Comparison of ENCODE assay signal across 18 cellular contexts in the genomic region with DNA sequence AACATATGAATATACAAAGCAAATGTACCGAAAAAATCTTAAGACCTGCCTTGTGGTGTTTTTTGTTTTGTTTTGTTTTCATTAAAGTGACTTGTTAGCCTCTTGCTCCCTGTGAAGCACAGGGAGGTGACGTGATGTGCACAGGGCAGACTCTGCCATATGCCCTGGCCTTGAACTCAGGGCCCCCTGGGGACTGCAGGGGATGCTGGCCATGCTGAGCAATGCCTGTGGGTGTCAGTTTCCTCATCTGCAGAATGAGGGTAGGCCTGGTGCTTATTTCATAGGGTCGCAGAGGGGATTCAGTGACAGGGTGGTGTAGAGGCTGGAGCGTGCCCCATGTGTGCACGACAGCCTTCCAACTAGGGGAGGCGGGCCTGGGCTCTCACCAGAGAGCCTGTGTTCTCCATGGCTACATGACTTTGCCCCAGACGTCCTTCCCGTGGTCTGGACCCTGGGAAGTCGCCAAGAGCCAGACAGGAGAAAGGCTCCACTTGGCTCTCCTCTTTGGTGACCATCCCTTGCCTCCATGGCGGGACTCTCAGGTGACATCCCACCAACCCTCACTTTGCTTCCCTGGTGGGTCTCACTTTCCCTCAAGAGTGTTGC. TPM values are rescaled to one million over a fixed set of nuclear protein-coding genes. Genes with fewer than 3 reads are reported as not detected.
DNase-seq lines count a peak whose midpoint lies in the region; ATAC-seq, FAIRE-seq and TF ChIP-seq lines count a peak whose summit lies in the region.
"Had no signal": no experiment of that assay in that cellular context is flagged by ENCODE, and none has a peak within 500 bp of the region (broad histone marks: within the 10 kb centered on the region; RNA-seq: fewer than 3 reads in every experiment).

No MANE protein-coding gene starts in this region.

- H3K27me3 ChIP-seq in GM23248 (replicated peaks; ENCODE audit: insufficient read depth) (no peaks in the 10 kb centered on the region), RWPE2 (ENCODE audit: insufficient read depth, poor library complexity, severe bottlenecking) (no peaks in the 10 kb centered on the region), HepG2 (ENCODE audit: control insufficient read depth in 1 of 2, insufficient read depth in 2 of 2, low read length in 2 of 2) (no peaks in the 10 kb centered on the region)

- H3K9me2 ChIP-seq in GM23248 (ENCODE audit: insufficient read depth): no peaks in the 10 kb centered on the region

- peak overlapping the region; percentile 16 for H3K27ac Mint-ChIP-seq in type B pancreatic cell
- no peak overlapping the region for H3K27ac Mint-ChIP-seq in WTC11
- H3K27ac Mint-ChIP-seq: CD8-positive, alpha-beta memory T cell had no signal

- peaks cover 10% of the 10 kb centered on the region for H3K36me3 Mint-ChIP-seq in type B pancreatic cell
- H3K36me3 Mint-ChIP-seq in WTC11: no peaks in the 10 kb centered on the region
- H3K36me3 Mint-ChIP-seq: CD8-positive, alpha-beta memory T cell had no signal

- POLR2A ChIA-PET in HepG2 (lab: Yijun Ruan, JAX): no interaction called here
- POLR2A ChIA-PET in WTC11 (lab: Charles Lee): no interaction called here

- H2AFZ ChIP-seq in GM23248 (no peak overlapping the region), HepG2 (ENCODE audit: low read length) (no peak overlapping the region)

- CTCF ChIA-PET in HepG2 (lab: Yijun Ruan, JAX; ENCODE audit: low intra/inter-chr PET ratio, low total read pairs) (no interaction called here), WTC11 (lab: Charles Lee) (no interaction called here)

- H3F3A ChIP-seq in GM23248 (ENCODE audit: insufficient read depth): peaks cover 46% of the 10 kb centered on the region

- peaks cover 7% of the 10 kb centered on the region for H3K4me1 Mint-ChIP-seq in type B pancreatic cell (ENCODE audit: unreplicated experiment)
- no peaks in the 10 kb centered on the region for H3K4me1 Mint-ChIP-seq in WTC11
- H3K4me1 Mint-ChIP-seq: CD8-positive, alpha-beta memory T cell had no signal

- no peaks in the 10 kb centered on the region for H3K36me3 ChIP-seq in GM23248 (ENCODE audit: low read depth)
- peaks cover 92% of the 10 kb centered on the region for H3K36me3 ChIP-seq in RWPE2 (ENCODE audit: low read depth)
- no peaks in the 10 kb centered on the region for H3K36me3 ChIP-seq in HepG2 (replicated peaks in 1 of 2; ENCODE audit: control insufficient read depth in 1 of 2, insufficient read depth in 2 of 2, low read length in 2 of 2)

- H3K9me3 ChIP-seq in GM23248 (ENCODE audit: low read depth) (no peaks in the 10 kb centered on the region), RWPE2 (ENCODE audit: severe bottlenecking) (no peaks in the 10 kb centered on the region), HepG2 (ENCODE audit: low read length) (no peaks in the 10 kb centered on the region)

- H3K9ac ChIP-seq in GM23248 (no peak overlapping the region), HepG2 (ENCODE audit: insufficient read depth, low read depth, low read length) (no peak overlapping the region)
- H3K9ac ChIP-seq: KMS-11 had no signal

- no peaks in the 10 kb centered on the region for H3K9me3 Mint-ChIP-seq in type B pancreatic cell
- no peaks in the 10 kb centered on the region for H3K9me3 Mint-ChIP-seq in WTC11

- TF ChIP-seq POLR2A in HepG2 (IDR thresholded peaks at IDR 0.05; ENCODE audit: insufficient read depth in 1 of 2, low read depth in 2 of 2, low read length in 2 of 2): no peak

- in situ Hi-C loops in GM23248 (cut with MboI) (no loop called here), HepG2 (cut with HindIII; ENCODE audit: extremely low pct_ligation_motif_present, low pct_unique_long_range_greater_than_20kb) (no loop called here)

- H3K4me3 Mint-ChIP-seq in type B pancreatic cell (no peak overlapping the region), WTC11 (no peak overlapping the region)
- H3K4me3 Mint-ChIP-seq: CD8-positive, alpha-beta memory T cell had no signal

- TF ChIP-seq EP300 in HepG2 (IDR thresholded peaks at IDR 0.05; ENCODE audit: low read depth in 2 of 2, low read length in 2 of 2) (0 out of 4 replicates have a peak, but pooled peaks of 1 of the 2 experiments have one; percentile 9), HepG2 (CRISPR knock-in tag; IDR thresholded peaks at IDR 0.05; ENCODE audit: borderline replicate concordance) (no peak)

- no peak for TF ChIP-seq CTCF in RWPE2 (IDR thresholded peaks at IDR 0.05; ENCODE audit: poor library complexity, severe bottlenecking)
- no peak for TF ChIP-seq CTCF in HepG2 (CRISPR knock-in tag; IDR thresholded peaks at IDR 0.05)
- TF ChIP-seq CTCF in type B pancreatic cell (conservative IDR thresholded peaks at IDR 0.05): no peak
- TF ChIP-seq CTCF in WTC11 (IDR thresholded peaks at IDR 0.05): no peak

- no peak for FAIRE-seq in HepG2 (lab: Jason Lieb, UNC)
- FAIRE-seq: GM12891, GM18507, H1 had no signal

- no peak for TF ChIP-seq RAD21 in HepG2 (CRISPR knock-in tag; IDR thresholded peaks at IDR 0.05)

- H3K4me2 ChIP-seq in GM23248 (ENCODE audit: unreplicated experiment): no peak overlapping the region
- no peak overlapping the region for H3K4me2 ChIP-seq in HepG2 (ENCODE audit: low read depth, low read length)
- H3K4me2 ChIP-seq: KMS-11 had no signal

- H3K27me3 Mint-ChIP-seq in type B pancreatic cell: no peaks in the 10 kb centered on the region
- no peaks in the 10 kb centered on the region for H3K27me3 Mint-ChIP-seq in WTC11 (ENCODE audit: low read depth)

- intact Hi-C loops in HepG2 (cut with micrococcal nuclease; ENCODE audit: unreplicated experiment): no loop called here

- peak; percentile 11 for ATAC-seq in RWPE2 (ENCODE audit: low read depth)
- peak; percentile 56 for ATAC-seq in HepG2
- no peak for ATAC-seq in WTC11
- no peak for ATAC-seq in GM21737 (IDR thresholded peaks at IDR 0.05; ENCODE audit: unreplicated experiment)

- H4K20me1 ChIP-seq in GM23248 (ENCODE audit: insufficient read depth): no peaks in the 10 kb centered on the region
- H4K20me1 ChIP-seq in HepG2 (ENCODE audit: insufficient read depth, low read length): no peaks in the 10 kb centered on the region

- DNase-seq in GM23248 (no peak), RWPE2 (ENCODE audit: low spot score) (no peak), HepG2 (ENCODE audit: low spot score) (no peak), type B pancreatic cell (ENCODE audit: extremely low spot score, unreplicated experiment) (no peak), WTC11 (ENCODE audit: low spot score) (no peak), putamen (ENCODE audit: low spot score) (no peak)
- DNase-seq: CD8-positive, alpha-beta memory T cell; DMS79 treated with DMSO at 0.1 percent for 48 hours; GDM1; NCI-H1092 treated with DMSO at 0.1 percent for 48 hours; NCI-H446; NCI-H69; OCI-M1 had no signal

- H3K4me1 ChIP-seq in GM23248 (ENCODE audit: insufficient read depth) (peaks cover 53% of the 10 kb centered on the region), RWPE2 (ENCODE audit: insufficient read depth, poor library complexity, severe bottlenecking) (peaks cover 74% of the 10 kb centered on the region), HepG2 (ENCODE audit: insufficient read depth, low read length) (peaks cover 58% of the 10 kb centered on the region)

- WGBS in GM23248 (ENCODE audit: low coverage in 1 of 2, low lambda C conversion rate in 2 of 2, missing lambda C conversion rate in 2 of 2), 2 experiments: 91 to 95% methylated on average over 9 to 10 of the region's 10 CpGs
- WGBS in HepG2 (ENCODE audit: low lambda C conversion rate): 70% methylated on average over 4 of the region's 10 CpGs

- H3K4me3 ChIP-seq in GM23248: no peak overlapping the region
- no peak overlapping the region for H3K4me3 ChIP-seq in RWPE2 (ENCODE audit: severe bottlenecking)
- no peak overlapping the region for H3K4me3 ChIP-seq in HepG2 (replicated peaks in 1 of 3; ENCODE audit: insufficient read depth in 1 of 3, low read depth in 2 of 3, low read length in 3 of 3)

- peak overlapping the region; percentile 72 for H3K27ac ChIP-seq in GM23248
- peak overlapping the region; percentile 96 for H3K27ac ChIP-seq in RWPE2 (ENCODE audit: poor library complexity, severe bottlenecking)
- peak overlapping the region; percentile 5 for H3K27ac ChIP-seq in HepG2 (ENCODE audit: extremely low read length, insufficient read depth, low read length)
- H3K27ac ChIP-seq: KMS-11 had no signal

- H3K79me2 ChIP-seq in GM23248 (ENCODE audit: insufficient read depth) (peaks cover 98% of the 10 kb centered on the region), HepG2 (ENCODE audit: insufficient read depth, low read length) (peaks cover 2% of the 10 kb centered on the region)

- BruUV-seq in HepG2 (replicated peaks; lab: Mats Ljungman, UMichigan): no TSS peak

TF ChIP-seq in WTC11, 78 proteins besides CTCF, POLR2A, EP300 and RAD21 (continues in another document):
- TF ChIP-seq ZNF219 (CRISPR knock-in tag; IDR thresholded peaks at IDR 0.05; ENCODE audit: borderline replicate concordance): no peak

RNA-seq across cellular contexts. Expression of a gene that starts 14.5 kb away (rescaled TPM):
- 53.5 and 55.0 TPM in 2 replicates for total RNA-seq in GM23248 (2014; rRNA removed; shearing (Covaris generic))
- polyA plus RNA-seq in GM23248 (2016; fragmentation: Nextera tagmentation; extraction: Ambion mirVana): 48.7 and 50.9 TPM in 2 replicates
- 7.0 TPM in 2 replicates for total RNA-seq in HepG2 (2016; rRNA removed; fragmentation: Illumina TruSeq; extraction: Trizol)
- 1.3 and 1.9 TPM in 2 replicates for total RNA-seq in HepG2 (2016; cell fraction: cytosol; rRNA removed; fragmentation: Illumina TruSeq; extraction: Trizol; ENCODE audit: low read depth)
- 5.7 and 7.1 TPM in 2 replicates for total RNA-seq in HepG2 (2016; cell fraction: insoluble cytoplasmic fraction; rRNA removed; fragmentation: Illumina TruSeq; extraction: Trizol)
- total RNA-seq in HepG2 (2016; cell fraction: membrane; rRNA removed; fragmentation: Illumina TruSeq; extraction: Trizol): 3.8 and 3.9 TPM in 2 replicates
- total RNA-seq in HepG2 (2016; cell fraction: nucleus; rRNA removed; fragmentation: Illumina TruSeq; extraction: Trizol): 18.3 and 21.6 TPM in 2 replicates
- 7.9 and 10.0 TPM in 2 replicates for polyA plus RNA-seq in HepG2 (2011; rRNA removed)
- 5.7 and 6.5 TPM in 2 replicates for polyA plus RNA-seq in HepG2 (2011; cell fraction: cytosol; rRNA removed)
- polyA plus RNA-seq in HepG2 (2011; cell fraction: nucleus; rRNA removed): 15.6 and 16.1 TPM in 2 replicates
- polyA plus RNA-seq in HepG2 (2012): 12.3 and 19.1 TPM in 2 replicates
- 0.76 and 0.86 TPM in 2 replicates for polyA plus RNA-seq in HepG2 (2016; cell fraction: cytosol; fragmentation: Illumina TruSeq; extraction: Trizol; ENCODE audit: low read depth)
- polyA plus RNA-seq in HepG2 (2016; cell fraction: insoluble cytoplasmic fraction; fragmentation: Illumina TruSeq; extraction: Trizol; ENCODE audit: low read depth): 4.0 and 4.9 TPM in 2 replicates
- polyA plus RNA-seq in HepG2 (2016; cell fraction: membrane; fragmentation: Illumina TruSeq; extraction: Trizol; ENCODE audit: low read depth): 1.4 and 1.9 TPM in 2 replicates
- 17.3 and 18.5 TPM in 2 replicates for polyA plus RNA-seq in HepG2 (2016; cell fraction: nucleus; fragmentation: Illumina TruSeq; extraction: Trizol; ENCODE audit: insufficient read depth, low read depth)
- 21.0 and 51.4 TPM in 2 replicates for polyA minus RNA-seq in HepG2 (2011; rRNA and poly(A)+ RNA removed; ENCODE audit: low replicate concordance)
- polyA minus RNA-seq in HepG2 (2011; cell fraction: cytosol; rRNA and poly(A)+ RNA removed): 9.3 and 14.3 TPM in 2 replicates
- 25.0 and 26.9 TPM in 2 replicates for polyA minus RNA-seq in HepG2 (2011; cell fraction: nucleus; rRNA and poly(A)+ RNA removed)
- 44.6 and 56.5 TPM in 2 replicates for total RNA-seq in type B pancreatic cell (ENCODE audit: low replicate concordance)
- total RNA-seq in WTC11 (2021): 5.9 to 7.6 TPM (median 6.0 TPM) in 3 replicates
- total RNA-seq: CD8-positive, alpha-beta memory T cell had no signal
- polyA plus RNA-seq: CD8-positive, alpha-beta memory T cell had no signal

Comparison
In these comparisons a context has a peak if more than half of its experiments do, and no peak if none do; other contexts are left out.
1. H3K27ac ChIP-seq: peak in every context shown above with its lines; median percentile 96 in RWPE2; 72 in GM23248; 5 in HepG2.
2. ATAC-seq: peak in RWPE2 (single experiment) and HepG2 (single experiment); none in WTC11 (single experiment) and GM21737 (single experiment).